In genomic region chr17:80510132-80510531, GRCh38 we compare ENCODE assay signal across 2 cellular contexts.
TF ChIP-seq lines count a peak whose summit lies in the region.

No MANE protein-coding gene starts in this region.

TF ChIP-seq in HepG2, 621 proteins besides CTCF, POLR2A, EP300 and RAD21:
- TF ChIP-seq ZNF737 (CRISPR knock-in tag; IDR thresholded peaks at IDR 0.05; ENCODE audit: borderline replicate concordance) (no peak), RAD51 (IDR thresholded peaks at IDR 0.05; ENCODE audit: borderline replicate concordance) (no peak), ZMAT5 (CRISPR knock-in tag; IDR thresholded peaks at IDR 0.05; ENCODE audit: borderline replicate concordance, low read depth) (no peak), ZNF768 (CRISPR knock-in tag; IDR thresholded peaks at IDR 0.05) (0 out of 2 replicates have a peak, but pooled peaks have one; percentile 14), THYN1 (CRISPR knock-in tag; IDR thresholded peaks at IDR 0.05; ENCODE audit: borderline replicate concordance, low read depth) (no peak), LRRFIP1 (CRISPR knock-in tag; conservative IDR thresholded peaks at IDR 0.05) (no peak), ZBTB7B (CRISPR knock-in tag; IDR thresholded peaks at IDR 0.05) (no peak)

TF ChIP-seq in H1, 55 proteins besides CTCF, POLR2A, EP300 and RAD21:
- TF ChIP-seq SP2 (IDR thresholded peaks at IDR 0.05; ENCODE audit: low read length) (no peak), TBP (IDR thresholded peaks at IDR 0.05; ENCODE audit: low read depth, low read length) (no peak), CBX5 (IDR thresholded peaks at IDR 0.05; ENCODE audit: low read depth, low read length) (no peak), CTBP2 (IDR thresholded peaks at IDR 0.05; ENCODE audit: borderline replicate concordance, insufficient read depth, insufficient read length, low read length) (no peak), POU5F1 (IDR thresholded peaks at IDR 0.05; ENCODE audit: low read depth, low read length) (no peak), MAFK (IDR thresholded peaks at IDR 0.05; ENCODE audit: low read depth, low read length) (no peak), RBBP5 (IDR thresholded peaks at IDR 0.05; ENCODE audit: borderline replicate concordance, low read depth, low read length) (no peak), SAP30 (IDR thresholded peaks at IDR 0.05; ENCODE audit: insufficient read depth, insufficient replicate concordance, low read length) (no peak), CBX8 (IDR thresholded peaks at IDR 0.05; ENCODE audit: borderline replicate concordance, low read depth, low read length) (no peak), JUND (IDR thresholded peaks at IDR 0.05; ENCODE audit: low read length) (no peak), RNF2 (IDR thresholded peaks at IDR 0.05; ENCODE audit: borderline replicate concordance, low read depth, low read length, missing control alignments, poor library complexity, severe bottlenecking) (no peak), POLR2AphosphoS5 (IDR thresholded peaks at IDR 0.05; ENCODE audit: low read depth, low read length) (no peak), GTF2F1 (IDR thresholded peaks at IDR 0.05; ENCODE audit: borderline replicate concordance, low read depth, low read length) (no peak), NRF1 (IDR thresholded peaks at IDR 0.05; ENCODE audit: low read depth, low read length) (no peak), BRCA1 (IDR thresholded peaks at IDR 0.05; ENCODE audit: low read depth, low read length) (no peak), ATF2 (IDR thresholded peaks at IDR 0.05; ENCODE audit: low read length) (no peak), KDM1A (IDR thresholded peaks at IDR 0.05; ENCODE audit: borderline replicate concordance, low read length) (no peak), USF2 (IDR thresholded peaks at IDR 0.05; ENCODE audit: low read length) (no peak)
